Comparison of ENCODE assay signal across 12 cellular contexts in the genomic region with DNA sequence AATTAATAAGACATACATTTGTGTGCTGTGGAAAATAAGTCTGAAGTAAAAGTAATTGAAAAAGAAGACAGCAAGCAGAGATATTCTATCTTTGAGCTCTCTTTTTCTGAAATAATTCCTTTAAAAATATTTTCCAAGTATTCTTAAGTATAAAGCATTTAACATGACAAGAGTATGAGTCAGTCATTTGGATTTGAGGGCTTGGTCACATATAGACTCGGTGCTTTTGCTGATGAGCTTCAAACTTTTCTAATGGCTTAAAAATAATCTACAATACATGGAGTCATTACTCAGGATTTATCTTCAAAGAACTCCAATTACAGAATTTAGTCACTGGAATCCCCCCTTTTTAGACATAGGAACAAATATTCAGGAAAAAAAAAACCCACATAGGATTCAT.
"Had no signal": no experiment of that assay in that cellular context is flagged by ENCODE, and none has a peak within 500 bp of the region (broad histone marks: within the 10 kb centered on the region; RNA-seq: fewer than 3 reads in every experiment).

No MANE protein-coding gene starts in this region.

- DNase-seq: activated CD4-positive, alpha-beta memory T cell treated with anti-CD3 and anti-CD28 coated beads for 36 hours; activated T-cell treated with anti-CD3 and anti-CD28 coated beads for 4 hours; amniotic stem cell; dermis blood vessel endothelial cell; effector memory CD8-positive, alpha-beta T cell; immature natural killer cell; mucosa of descending colon; naive B cell; retina; stimulated activated CD4-positive, alpha-beta T cell treated with anti-CD3 and anti-CD28 coated beads, Interleukin-12 subunit alpha, Interleukin-12 subunit beta, amount 100 ng/mL, for 4 hours; stimulated activated CD4-positive, alpha-beta T cell treated with anti-CD3 and anti-CD28 coated beads, Interleukin-1b, Interleukin-23, amount 100 ng/mL, for 48 hours; transverse colon had no signal

- ATAC-seq: effector memory CD8-positive, alpha-beta T cell; mucosa of descending colon had no signal
